ENCODE assay signal across 1 cellular context in genomic region chr2:88087073-88087472, GRCh38.
TF ChIP-seq lines count a peak whose summit lies in the region.

No MANE protein-coding gene starts in this region.

TF ChIP-seq in HepG2, 621 proteins besides CTCF, POLR2A, EP300 and RAD21:
- TF ChIP-seq XRCC5 (optimal IDR thresholded peaks at IDR 0.05; ENCODE audit: low read length) (no peak), ZNF768 (CRISPR knock-in tag; IDR thresholded peaks at IDR 0.05) (peak; percentile 67), HBP1 (CRISPR knock-in tag; IDR thresholded peaks at IDR 0.05; ENCODE audit: low read depth) (no peak), STAT5B (CRISPR knock-in tag; IDR thresholded peaks at IDR 0.05) (no peak)
